Comparison of ENCODE assay signal across 19 cellular contexts in genomic region chr5:40258205-40258604, GRCh38.
DNase-seq lines count a peak whose midpoint lies in the region; ATAC-seq and TF ChIP-seq lines count a peak whose summit lies in the region.
"Had no signal": no experiment of that assay in that cellular context is flagged by ENCODE, and none has a peak within 500 bp of the region (broad histone marks: within the 10 kb centered on the region; RNA-seq: fewer than 3 reads in every experiment).

No MANE protein-coding gene starts in this region.

- DNase-seq in CD1c-positive myeloid dendritic cell (ENCODE audit: extremely low spot score) (peak; percentile 35), HL-60 (ENCODE audit: low read depth in 1 of 2, low spot score in 1 of 2) (peak in 1 of 2 experiments; percentile 38), lung microvascular endothelial cell (ENCODE audit: low read depth in 2 of 2) (peak; percentile 66 to 83), dedifferentiated amniotic fluid mesenchymal stem cell (ENCODE audit: extremely low spot score) (no peak), NCI-H2081 treated with DMSO at 0.1 percent for 48 hours (lab: John Stamatoyannopoulos, UW) (no peak)
- DNase-seq in activated T-helper 1 cell treated with anti-CD3 and anti-CD28 coated beads, Interleukin-12 subunit alpha, Interleukin-12 subunit beta, Interleukin-2, Interleukin-4 antibody, amounts not matched to agents 30 ng/mL and 10 ng/mL and 1 ng/mL, durations not matched to agents 14 hours and 24 hours and 36 hours (ENCODE audit: low spot score) = no peak
- DNase-seq: activated effector memory CD4-positive, alpha-beta T cell treated with Interleukin-2 at 50 U/mL for 16 hours; CD4-positive, alpha-beta memory T cell; heart right ventricle; left cardiac atrium; MM.1S; stimulated activated CD4-positive, alpha-beta T cell treated with anti-CD3 and anti-CD28 coated beads, Interleukin-4, amount 100 ng/mL, for 24 hours had no signal

- peak overlapping the region; percentile 35; the same call in 1 of the 2 replicates for H3K27ac ChIP-seq in HL-60 (replicated peaks)
- H3K27ac ChIP-seq: cardiac muscle cell, vagina had no signal

- ATAC-seq in HG03378 (IDR thresholded peaks at IDR 0.05; ENCODE audit: unreplicated experiment) = no peak
- ATAC-seq: activated CD4-positive, CD25-positive, alpha-beta regulatory T cell treated with anti-CD3 and anti-CD28 coated beads, Interleukin-2, amount 50 U/mL, for 24 hours; left cardiac atrium; sciatic nerve; stimulated activated effector memory CD8-positive, alpha-beta T cell treated with anti-CD3 and anti-CD28 coated beads, Interleukin-12 subunit alpha, Interleukin-12 subunit beta, amount 100 ng/mL, for 72 hours had no signal

- peaks cover 10% of the 10 kb centered on the region for H3K36me3 Mint-ChIP-seq in activated T-helper 1 cell treated with anti-CD3 and anti-CD28 coated beads, Interleukin-12 subunit alpha, Interleukin-12 subunit beta, Interleukin-2, Interleukin-4 antibody, amounts not matched to agents 30 ng/mL and 10 ng/mL and 1 ng/mL, durations not matched to agents 14 hours and 24 hours and 36 hours (ENCODE audit: low read depth)
- H3K36me3 Mint-ChIP-seq: CD4-positive, alpha-beta memory T cell; stimulated activated effector memory CD8-positive, alpha-beta T cell treated with anti-CD3 and anti-CD28 coated beads, Interleukin-12 subunit alpha, Interleukin-12 subunit beta, amount 100 ng/mL, for 72 hours had no signal

- no peak overlapping the region for H3K4me3 ChIP-seq in HL-60 (replicated peaks; ENCODE audit: insufficient read depth, low read length)
- H3K4me3 ChIP-seq: cardiac muscle cell, heart right ventricle, vagina had no signal

- H3K4me3 Mint-ChIP-seq in activated T-helper 1 cell treated with anti-CD3 and anti-CD28 coated beads, Interleukin-12 subunit alpha, Interleukin-12 subunit beta, Interleukin-2, Interleukin-4 antibody, amounts not matched to agents 30 ng/mL and 10 ng/mL and 1 ng/mL, durations not matched to agents 14 hours and 24 hours and 36 hours = peak overlapping the region; percentile 38
- H3K4me3 Mint-ChIP-seq: CD4-positive, alpha-beta memory T cell; nephron; stimulated activated effector memory CD8-positive, alpha-beta T cell treated with anti-CD3 and anti-CD28 coated beads, Interleukin-12 subunit alpha, Interleukin-12 subunit beta, amount 100 ng/mL, for 72 hours had no signal

- H3K27me3 ChIP-seq in HL-60 (ENCODE audit: insufficient read depth, poor library complexity, severe bottlenecking) = no peaks in the 10 kb centered on the region
- H3K27me3 ChIP-seq: cardiac muscle cell, heart right ventricle, vagina had no signal

- peaks cover 21% of the 10 kb centered on the region for H3K4me1 Mint-ChIP-seq in activated T-helper 1 cell treated with anti-CD3 and anti-CD28 coated beads, Interleukin-12 subunit alpha, Interleukin-12 subunit beta, Interleukin-2, Interleukin-4 antibody, amounts not matched to agents 30 ng/mL and 10 ng/mL and 1 ng/mL, durations not matched to agents 14 hours and 24 hours and 36 hours (ENCODE audit: low read depth)
- H3K4me1 Mint-ChIP-seq: stimulated activated effector memory CD8-positive, alpha-beta T cell treated with anti-CD3 and anti-CD28 coated beads, Interleukin-12 subunit alpha, Interleukin-12 subunit beta, amount 100 ng/mL, for 72 hours had no signal

- no peak for TF ChIP-seq CTCF in HL-60 (IDR thresholded peaks at IDR 0.05; ENCODE audit: insufficient read depth, low read length)

- H3K27me3 Mint-ChIP-seq in activated T-helper 1 cell treated with anti-CD3 and anti-CD28 coated beads, Interleukin-12 subunit alpha, Interleukin-12 subunit beta, Interleukin-2, Interleukin-4 antibody, amounts not matched to agents 30 ng/mL and 10 ng/mL and 1 ng/mL, durations not matched to agents 14 hours and 24 hours and 36 hours (ENCODE audit: insufficient read depth) = peaks cover 3% of the 10 kb centered on the region
- H3K27me3 Mint-ChIP-seq: CD4-positive, alpha-beta memory T cell had no signal

- intact Hi-C loops in activated T-helper 1 cell treated with anti-CD3 and anti-CD28 coated beads, Interleukin-12 subunit alpha, Interleukin-12 subunit beta, Interleukin-2, Interleukin-4 antibody, amounts not matched to agents 30 ng/mL and 10 ng/mL and 1 ng/mL, durations not matched to agents 14 hours and 24 hours and 36 hours (cut with micrococcal nuclease) = loop anchor here (1.0 kb wide), 4 partner anchors 12 to 430 kb away; no protein-coding TSS in a partner anchor

- peaks cover 31% of the 10 kb centered on the region for H3K9me3 Mint-ChIP-seq in activated T-helper 1 cell treated with anti-CD3 and anti-CD28 coated beads, Interleukin-12 subunit alpha, Interleukin-12 subunit beta, Interleukin-2, Interleukin-4 antibody, amounts not matched to agents 30 ng/mL and 10 ng/mL and 1 ng/mL, durations not matched to agents 14 hours and 24 hours and 36 hours

- peak overlapping the region; percentile 83 for H3K27ac Mint-ChIP-seq in activated T-helper 1 cell treated with anti-CD3 and anti-CD28 coated beads, Interleukin-12 subunit alpha, Interleukin-12 subunit beta, Interleukin-2, Interleukin-4 antibody, amounts not matched to agents 30 ng/mL and 10 ng/mL and 1 ng/mL, durations not matched to agents 14 hours and 24 hours and 36 hours
- H3K27ac Mint-ChIP-seq: CD4-positive, alpha-beta memory T cell; nephron; stimulated activated effector memory CD8-positive, alpha-beta T cell treated with anti-CD3 and anti-CD28 coated beads, Interleukin-12 subunit alpha, Interleukin-12 subunit beta, amount 100 ng/mL, for 72 hours had no signal

Comparison
In these comparisons a context has a peak if more than half of its experiments do, and no peak if none do; other contexts are left out.
1. DNase-seq: peak in CD1c-positive myeloid dendritic cell (single experiment) and lung microvascular endothelial cell (2 of 2); none in activated T-helper 1 cell treated with anti-CD3 and anti-CD28 coated beads, Interleukin-12 subunit alpha, Interleukin-12 subunit beta, Interleukin-2, Interleukin-4 antibody, amounts not matched to agents 30 ng/mL and 10 ng/mL and 1 ng/mL, durations not matched to agents 14 hours and 24 hours and 36 hours (single experiment), dedifferentiated amniotic fluid mesenchymal stem cell (single experiment) and NCI-H2081 treated with DMSO at 0.1 percent for 48 hours (single experiment).